In the genomic region with DNA sequence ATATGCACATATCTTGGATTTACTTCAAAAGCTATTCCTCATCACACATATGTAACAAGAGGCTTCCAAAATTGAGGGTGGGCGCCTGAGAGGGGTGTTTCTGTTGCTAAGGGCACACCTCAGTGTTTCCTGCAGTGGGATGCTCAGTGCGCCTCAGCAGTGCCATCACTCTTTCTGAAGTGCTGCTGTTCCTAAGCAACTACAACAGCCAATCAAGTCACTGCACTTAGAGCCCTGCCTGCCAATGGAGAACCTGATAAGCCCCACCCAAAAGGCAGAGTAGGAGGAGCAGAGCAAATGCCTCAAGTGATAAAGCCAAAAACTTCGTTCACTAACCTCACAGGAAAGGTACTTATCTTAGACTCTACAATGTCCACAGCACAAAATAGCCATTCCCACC, we compare ENCODE assay signal across 1 cellular context. TPM values are rescaled to one million over a fixed set of nuclear protein-coding genes. Genes with fewer than 3 reads are reported as not detected.
"Had no signal": no experiment of that assay in that cellular context is flagged by ENCODE, and none has a peak within 500 bp of the region (broad histone marks: within the 10 kb centered on the region; RNA-seq: fewer than 3 reads in every experiment).

No MANE protein-coding gene starts in this region.

RNA-seq across cellular contexts. Expression of a gene that starts 15.9 kb away (rescaled TPM):
- total RNA-seq: Right ventricle myocardium superior had no signal
